Comparison of ENCODE assay signal across 14 cellular contexts in genomic region chr20:3123542-3123941, GRCh38. TPM values are rescaled to one million over a fixed set of nuclear protein-coding genes. Genes with fewer than 3 reads are reported as not detected.
DNase-seq lines count a peak whose midpoint lies in the region; ATAC-seq and TF ChIP-seq lines count a peak whose summit lies in the region.
"Had no signal": no experiment of that assay in that cellular context is flagged by ENCODE, and none has a peak within 500 bp of the region (broad histone marks: within the 10 kb centered on the region; RNA-seq: fewer than 3 reads in every experiment).

No MANE protein-coding gene starts in this region.

- H3K36me3 Mint-ChIP-seq in CD4-positive, alpha-beta T cell (ENCODE audit: low read depth) = peaks cover 48% of the 10 kb centered on the region
- peaks cover 47% of the 10 kb centered on the region for H3K36me3 Mint-ChIP-seq in activated CD8-positive, alpha-beta T cell treated with anti-CD3 and anti-CD28 coated beads, Interleukin-2, amount 10 ng/mL, durations not matched to agents 7 days and 5 days (ENCODE audit: low read depth)

- no peaks in the 10 kb centered on the region for H3K9me3 ChIP-seq in CD4-positive, alpha-beta T cell (ENCODE audit: control insufficient read depth, low read length)
- H3K9me3 ChIP-seq in MG63 = no peaks in the 10 kb centered on the region
- no peaks in the 10 kb centered on the region for H3K9me3 ChIP-seq in upper lobe of right lung

- peaks cover 46% of the 10 kb centered on the region for H3K4me1 Mint-ChIP-seq in CD4-positive, alpha-beta T cell (ENCODE audit: low read depth)
- peaks cover 34% of the 10 kb centered on the region for H3K4me1 Mint-ChIP-seq in activated CD8-positive, alpha-beta T cell treated with anti-CD3 and anti-CD28 coated beads, Interleukin-2, amount 10 ng/mL, durations not matched to agents 7 days and 5 days (ENCODE audit: low read depth)

- CTCF ChIA-PET in CD4-positive, alpha-beta T cell (lab: Charles Lee) = no interaction called here
- CTCF ChIA-PET in activated CD8-positive, alpha-beta T cell treated with anti-CD3 and anti-CD28 coated beads, Interleukin-2, amount 10 ng/mL, durations not matched to agents 7 days and 5 days (lab: Charles Lee) = interaction anchor here (0.9 kb wide), 1 partner anchor 34 kb away, joined by 3 read pairs; no protein-coding TSS in a partner anchor

- H3K4me3 ChIP-seq in MG63 (no peak overlapping the region), upper lobe of right lung (no peak overlapping the region)

- H3K4me3 Mint-ChIP-seq in CD4-positive, alpha-beta T cell = peak overlapping the region; percentile 22
- H3K4me3 Mint-ChIP-seq in activated CD8-positive, alpha-beta T cell treated with anti-CD3 and anti-CD28 coated beads, Interleukin-2, amount 10 ng/mL, durations not matched to agents 7 days and 5 days = no peak overlapping the region
- H3K4me3 Mint-ChIP-seq: dendritic cell treated with granulocyte-macrophage colony-stimulating factor and Interleukin-4, amounts not matched to agents 40 ng/mL and 50 ng/mL, for 4 days had no signal

- no peaks in the 10 kb centered on the region for H3K27me3 ChIP-seq in CD4-positive, alpha-beta T cell (ENCODE audit: control insufficient read depth, insufficient read depth, low read length)
- H3K27me3 ChIP-seq in MG63 (no peaks in the 10 kb centered on the region), upper lobe of right lung (no peaks in the 10 kb centered on the region)

- POLR2A ChIA-PET in CD4-positive, alpha-beta T cell (lab: Charles Lee) = no interaction called here
- POLR2A ChIA-PET in activated CD8-positive, alpha-beta T cell treated with anti-CD3 and anti-CD28 coated beads, Interleukin-2, amount 10 ng/mL, durations not matched to agents 7 days and 5 days (lab: Charles Lee) = no interaction called here

- DNase-seq in CD4-positive, alpha-beta T cell = no peak
- DNase-seq in MG63 (peak; percentile 24), myocyte (ENCODE audit: low read depth) (peak; percentile 92), upper lobe of right lung (no peak), DMS79 (lab: John Stamatoyannopoulos, UW) (no peak)
- no peak for DNase-seq in activated CD8-positive, alpha-beta T cell treated with anti-CD3 and anti-CD28 coated beads, Interleukin-2, amount 10 ng/mL, durations not matched to agents 7 days and 5 days
- DNase-seq: NCI-H345 had no signal

- peak overlapping the region; percentile 70 for H3K27ac ChIP-seq in CD4-positive, alpha-beta T cell (ENCODE audit: low read depth, low read length)
- no peak overlapping the region for H3K27ac ChIP-seq in upper lobe of right lung

- H3K27me3 Mint-ChIP-seq in CD4-positive, alpha-beta T cell = no peaks in the 10 kb centered on the region
- no peaks in the 10 kb centered on the region for H3K27me3 Mint-ChIP-seq in activated CD8-positive, alpha-beta T cell treated with anti-CD3 and anti-CD28 coated beads, Interleukin-2, amount 10 ng/mL, durations not matched to agents 7 days and 5 days (ENCODE audit: low read depth)
- H3K27me3 Mint-ChIP-seq: dendritic cell treated with granulocyte-macrophage colony-stimulating factor and Interleukin-4, amounts not matched to agents 40 ng/mL and 50 ng/mL, for 4 days had no signal

- H3K27ac Mint-ChIP-seq in CD4-positive, alpha-beta T cell = peak overlapping the region; percentile 99
- peak overlapping the region; percentile 65 for H3K27ac Mint-ChIP-seq in activated CD8-positive, alpha-beta T cell treated with anti-CD3 and anti-CD28 coated beads, Interleukin-2, amount 10 ng/mL, durations not matched to agents 7 days and 5 days
- H3K27ac Mint-ChIP-seq: dendritic cell treated with granulocyte-macrophage colony-stimulating factor and Interleukin-4, amounts not matched to agents 40 ng/mL and 50 ng/mL, for 4 days had no signal

- H3K4me1 ChIP-seq in upper lobe of right lung = no peaks in the 10 kb centered on the region

- intact Hi-C loops in CD4-positive, alpha-beta T cell (cut with DNase I, micrococcal nuclease) = loop anchor here in 1 of 2 experiments (2.0 to 5.0 kb wide), 2 partner anchors 33 to 49 kb away; partner anchors contain the start of gene LZTS3
- intact Hi-C loops in upper lobe of right lung (cut with DNase I) = no loop called here

- no peaks in the 10 kb centered on the region for H3K9me3 Mint-ChIP-seq in CD4-positive, alpha-beta T cell
- H3K9me3 Mint-ChIP-seq in activated CD8-positive, alpha-beta T cell treated with anti-CD3 and anti-CD28 coated beads, Interleukin-2, amount 10 ng/mL, durations not matched to agents 7 days and 5 days (ENCODE audit: insufficient read depth) = peaks cover 4% of the 10 kb centered on the region

- H3K36me3 ChIP-seq in MG63 (no peaks in the 10 kb centered on the region), upper lobe of right lung (peaks cover 21% of the 10 kb centered on the region)

- ATAC-seq in CD4-positive, alpha-beta T cell (ENCODE audit: poor library complexity) = no peak
- no peak for ATAC-seq in activated CD8-positive, alpha-beta T cell treated with anti-CD3 and anti-CD28 coated beads, Interleukin-2, amount 10 ng/mL, durations not matched to agents 7 days and 5 days
- no peak for ATAC-seq in upper lobe of right lung
- ATAC-seq in GM19023 (IDR thresholded peaks at IDR 0.05; ENCODE audit: unreplicated experiment) = no peak
- ATAC-seq: HCT116 had no signal

- TF ChIP-seq CTCF in CD4-positive, alpha-beta T cell (IDR thresholded peaks at IDR 0.05) = no peak
- no peak for TF ChIP-seq CTCF in upper lobe of right lung (IDR thresholded peaks at IDR 0.05)

RNA-seq across cellular contexts. Expression of gene FASTKD5, which starts 36.1 kb away (rescaled TPM):
- total RNA-seq in CD4-positive, alpha-beta T cell = 10 to 100 TPM; 37.9 to 38.7 TPM
- 6.9 and 7.9 TPM in 2 replicates for total RNA-seq in MG63 (2014; rRNA removed; shearing (Covaris generic); ENCODE audit: low replicate concordance)
- total RNA-seq in activated CD8-positive, alpha-beta T cell treated with anti-CD3 and anti-CD28 coated beads, Interleukin-2, amount 10 ng/mL, durations not matched to agents 7 days and 5 days = 10 to 100 TPM; 19.6 to 20.2 TPM
- total RNA-seq in myocyte (24.6 and 26.5 TPM in 2 replicates), upper lobe of right lung (18.0 TPM)
- polyA plus RNA-seq in myocyte (2012) = 11.8 TPM

RNA-seq across cellular contexts. Expression of gene UBOX5, which starts 36.1 kb away (rescaled TPM):
- total RNA-seq in CD4-positive, alpha-beta T cell = 10 to 100 TPM; 11.9 to 13.0 TPM
- 2.3 and 3.9 TPM in 2 replicates for total RNA-seq in MG63 (2014; rRNA removed; shearing (Covaris generic); ENCODE audit: low replicate concordance)
- total RNA-seq in activated CD8-positive, alpha-beta T cell treated with anti-CD3 and anti-CD28 coated beads, Interleukin-2, amount 10 ng/mL, durations not matched to agents 7 days and 5 days = 1 to 10 TPM; 7.0 to 7.4 TPM
- 5.2 and 6.1 TPM in 2 replicates for total RNA-seq in myocyte
- 4.4 TPM for polyA plus RNA-seq in myocyte (2012)
- total RNA-seq in upper lobe of right lung = 7.9 TPM

RNA-seq across cellular contexts. Expression of gene AVP, which starts 39.0 kb away (rescaled TPM):
- under 1 TPM; 0.47 to 0.56 TPM for total RNA-seq in CD4-positive, alpha-beta T cell
- not detected in 2 replicates for total RNA-seq in MG63 (2014; rRNA removed; shearing (Covaris generic); ENCODE audit: low replicate concordance)
- not detected for total RNA-seq in activated CD8-positive, alpha-beta T cell treated with anti-CD3 and anti-CD28 coated beads, Interleukin-2, amount 10 ng/mL, durations not matched to agents 7 days and 5 days
- total RNA-seq in myocyte (not detected in 2 replicates), upper lobe of right lung (not detected)
- not detected for polyA plus RNA-seq in myocyte (2012)
- total RNA-seq: activated CD8-positive, alpha-beta memory T cell treated with anti-CD3 and anti-CD28 coated beads for 36 hours; mononuclear cell; pulmonary artery endothelial cell; T-helper 2 cell treated with Interferon-gamma antibody and Interleukin-4, amounts not matched to agents 100 ng/mL and 5 ng/mL, for 36 hours had no signal

RNA-seq across cellular contexts. Expression of gene LZTS3, which starts 49.8 kb away (rescaled TPM):
- 10 to 100 TPM; 22.2 to 22.4 TPM for total RNA-seq in CD4-positive, alpha-beta T cell
- total RNA-seq in MG63 (2014; rRNA removed; shearing (Covaris generic); ENCODE audit: low replicate concordance) = 0.03 TPM in 1 of 2 replicates, not detected in the other
- total RNA-seq in activated CD8-positive, alpha-beta T cell treated with anti-CD3 and anti-CD28 coated beads, Interleukin-2, amount 10 ng/mL, durations not matched to agents 7 days and 5 days = under 1 TPM; 0.42 to 0.53 TPM
- total RNA-seq in myocyte = 5.8 and 8.5 TPM in 2 replicates
- polyA plus RNA-seq in myocyte (2012) = 7.0 TPM
- total RNA-seq in upper lobe of right lung = 21.5 TPM

RNA-seq across cellular contexts. Expression of gene OXT, which starts 52.1 kb away (rescaled TPM):
- total RNA-seq in CD4-positive, alpha-beta T cell = 1 to 10 TPM; 1.1 to 1.6 TPM
- total RNA-seq in MG63 (2014; rRNA removed; shearing (Covaris generic); ENCODE audit: low replicate concordance) = not detected in 2 replicates
- total RNA-seq in activated CD8-positive, alpha-beta T cell treated with anti-CD3 and anti-CD28 coated beads, Interleukin-2, amount 10 ng/mL, durations not matched to agents 7 days and 5 days = not detected
- total RNA-seq in myocyte (not detected in 2 replicates), upper lobe of right lung (not detected)
- polyA plus RNA-seq in myocyte (2012) = not detected
- total RNA-seq: mononuclear cell; pulmonary artery endothelial cell; T-helper 2 cell treated with Interferon-gamma antibody and Interleukin-4, amounts not matched to agents 100 ng/mL and 5 ng/mL, for 36 hours had no signal

Comparison
In these comparisons a context has a peak if more than half of its experiments do, and no peak if none do; other contexts are left out.
1. DNase-seq: peak in MG63 (single experiment) and myocyte (single experiment); none in CD4-positive, alpha-beta T cell (0 of 10), activated CD8-positive, alpha-beta T cell treated with anti-CD3 and anti-CD28 coated beads, Interleukin-2, amount 10 ng/mL, durations not matched to agents 7 days and 5 days (single experiment), upper lobe of right lung (single experiment) and DMS79 (single experiment).